Comparison of ENCODE assay signal across 17 cellular contexts in the genomic region with DNA sequence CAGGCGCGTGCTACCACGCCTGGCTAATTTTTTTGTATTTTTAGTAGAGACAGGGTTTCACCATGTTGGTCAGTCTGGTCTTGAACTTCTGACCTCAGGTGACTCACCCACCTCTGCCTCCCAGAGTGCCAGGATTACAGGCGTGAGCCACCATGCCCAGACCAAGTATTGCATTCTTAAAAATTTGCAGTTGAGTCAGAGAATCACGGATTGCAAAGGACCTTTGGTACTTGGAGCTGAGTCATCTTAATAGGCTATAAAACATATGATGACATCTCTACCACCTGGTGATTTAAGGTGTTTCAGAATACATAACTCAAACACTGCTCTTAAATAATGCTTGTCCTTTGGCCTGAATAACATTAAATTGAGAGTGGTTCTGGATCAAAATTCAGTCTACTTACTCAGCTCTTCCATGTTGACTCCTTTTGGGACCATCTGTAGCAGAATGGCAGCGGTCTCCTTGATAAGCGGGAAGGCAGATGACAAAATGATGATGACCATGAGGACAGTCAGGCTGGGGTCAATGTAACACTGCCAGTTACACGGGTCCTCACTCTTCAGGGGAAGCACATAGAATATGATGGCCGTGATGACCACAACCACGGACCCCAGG. TPM values are rescaled to one million over a fixed set of nuclear protein-coding genes. Genes with fewer than 3 reads are reported as not detected.
DNase-seq lines count a peak whose midpoint lies in the region; ATAC-seq and TF ChIP-seq lines count a peak whose summit lies in the region.
"Had no signal": no experiment of that assay in that cellular context is flagged by ENCODE, and none has a peak within 500 bp of the region (broad histone marks: within the 10 kb centered on the region; RNA-seq: fewer than 3 reads in every experiment).

No MANE protein-coding gene starts in this region.

- no peak overlapping the region for H3K4me3 ChIP-seq in MG63
- no peak overlapping the region for H3K4me3 ChIP-seq in astrocyte of the spinal cord (ENCODE audit: low read depth, low read length)
- H3K4me3 ChIP-seq: heart left ventricle, stomach had no signal

- H3K27me3 ChIP-seq in MG63: no peaks in the 10 kb centered on the region
- H3K27me3 ChIP-seq: heart left ventricle, stomach had no signal

- intact Hi-C loops in head of caudate nucleus (cut with DNase I): no loop called here

- H3K36me3 ChIP-seq in MG63: no peaks in the 10 kb centered on the region
- H3K36me3 ChIP-seq: heart left ventricle, stomach had no signal

- in situ Hi-C loops in astrocyte of the spinal cord (cut with HindIII; ENCODE audit: low sequenced_read_pairs): no loop called here

- DNase-seq in EH (ENCODE audit: low read depth) (peak; percentile 11), MG63 (peak; percentile 85), astrocyte of the spinal cord (ENCODE audit: low read depth, low spot score) (peak; percentile 56), left lobe of liver (ENCODE audit: low spot score) (no peak), head of caudate nucleus (no peak), NCI-H1694 treated with DMSO at 0.1 percent for 48 hours (lab: John Stamatoyannopoulos, UW) (no peak), COR-L47 (lab: John Stamatoyannopoulos, UW) (no peak), islet precursor cell (no peak)
- DNase-seq: activated CD4-positive, alpha-beta T cell treated with anti-CD3 and anti-CD28 coated beads for 1 hour; activated naive CD4-positive, alpha-beta T cell treated with anti-CD3 and anti-CD28 coated beads, Interleukin-2, amount 50 U/mL, for 16 hours; central memory CD4-positive, alpha-beta T cell; heart left ventricle; left cardiac atrium; NCI-H1105 treated with DMSO at 0.1 percent for 48 hours; NCI-H2227 treated with DMSO at 0.1 percent for 48 hours; stomach; T-cell had no signal

- ATAC-seq in left lobe of liver: peak; percentile 30
- ATAC-seq: heart left ventricle, left cardiac atrium, T-cell had no signal

- TF ChIP-seq CTCF in astrocyte of the spinal cord (IDR thresholded peaks at IDR 0.05; ENCODE audit: low read depth, low read length): no peak

- H3K9me3 ChIP-seq in MG63: no peaks in the 10 kb centered on the region
- H3K9me3 ChIP-seq: heart left ventricle, stomach had no signal

RNA-seq across cellular contexts. Expression of a gene that starts 10.4 kb away (rescaled TPM):
- total RNA-seq in MG63 (2014; rRNA removed; shearing (Covaris generic); ENCODE audit: low replicate concordance): 2.1 TPM in 1 of 2 replicates, not detected in the other
- 59.4 TPM for total RNA-seq in left lobe of liver
- total RNA-seq: left cardiac atrium had no signal

Comparison
In these comparisons a context has a peak if more than half of its experiments do, and no peak if none do; other contexts are left out.
1. DNase-seq: peak in EH (single experiment), MG63 (single experiment) and astrocyte of the spinal cord (single experiment); none in left lobe of liver (single experiment), head of caudate nucleus (0 of 42), NCI-H1694 treated with DMSO at 0.1 percent for 48 hours (single experiment), COR-L47 (single experiment) and islet precursor cell (single experiment).
2. RNA of a gene that starts 10.4 kb away (total RNA-seq): 59.4 TPM in left lobe of liver (single experiment); 2.1 TPM in MG63; every median in the first group is over 10 times any median in the second.